ENCODE assay signal across 15 cellular contexts in genomic region chr15:91860498-91860897, GRCh38. TPM values are rescaled to one million over a fixed set of nuclear protein-coding genes. Genes with fewer than 3 reads are reported as not detected.
A peak's percentile ranks its signal among the peaks of the same experiment; 100 is the strongest.
DNase-seq lines count a peak whose midpoint lies in the region; TF ChIP-seq lines count a peak whose summit lies in the region.
"Had no signal": no experiment of that assay in that cellular context is flagged by ENCODE, and none has a peak within 500 bp of the region (broad histone marks: within the 10 kb centered on the region; RNA-seq: fewer than 3 reads in every experiment).

No MANE protein-coding gene starts in this region.

- peak overlapping the region; percentile 75 for H3K4me2 ChIP-seq in OCI-LY7 (ENCODE audit: low read length)

- H3K27ac Mint-ChIP-seq in CD4-positive, alpha-beta memory T cell, result peak overlapping the region in 5 of 7 donors; percentile 6 to 75 (median 42)
- peak overlapping the region; percentile 93 for H3K27ac Mint-ChIP-seq in glutamatergic neuron (ENCODE audit: unreplicated experiment)

- peak overlapping the region in 1 of 8 donors; percentile 6 for H3K4me3 Mint-ChIP-seq in CD4-positive, alpha-beta memory T cell
- H3K4me3 Mint-ChIP-seq in glutamatergic neuron (ENCODE audit: unreplicated experiment), result peak overlapping the region; percentile 72

- CTCF ChIA-PET in CD4-positive, alpha-beta memory T cell (lab: Charles Lee; ENCODE audit: partially characterized antibody), result interaction anchor here (11.5 kb wide), 1 partner anchor 9 kb away, joined by 112 read pairs; the partner anchor contains the start of gene SLCO3A1
- CTCF ChIA-PET in OCI-LY7 (lab: Charles Lee; ENCODE audit: unreplicated experiment), result no interaction called here

- no peaks in the 10 kb centered on the region for H3K36me3 ChIP-seq in CD4-positive, alpha-beta memory T cell (ENCODE audit: insufficient read depth, low read length)
- H3K36me3 ChIP-seq in OCI-LY7 (ENCODE audit: insufficient read depth, low read length) (peaks cover 19% of the 10 kb centered on the region; the same call in 1 of the 2 replicates), stomach (no peaks in the 10 kb centered on the region)
- H3K36me3 ChIP-seq: Peyer's patch had no signal

- peaks cover 0 to 2% (median 0%) of the 10 kb centered on the region in 8 donors for H3K9me3 Mint-ChIP-seq in CD4-positive, alpha-beta memory T cell
- H3K9me3 Mint-ChIP-seq in glutamatergic neuron (ENCODE audit: unreplicated experiment), result peaks cover 6% of the 10 kb centered on the region

- POLR2A ChIA-PET in CD4-positive, alpha-beta memory T cell (lab: Charles Lee; ENCODE audit: partially characterized antibody), result no interaction called here
- POLR2A ChIA-PET in OCI-LY7 (lab: Charles Lee), result interaction anchor here (1.0 to 1.2 kb wide), 2 partner anchors 9 to 1248 kb away, joined by 3 read pairs; no protein-coding TSS in a partner anchor

- H3K4me1 Mint-ChIP-seq in CD4-positive, alpha-beta memory T cell, result peaks cover 66 to 98% (median 86%) of the 10 kb centered on the region in 4 donors
- H3K4me1 Mint-ChIP-seq in glutamatergic neuron (ENCODE audit: low read depth, unreplicated experiment), result peaks cover 64% of the 10 kb centered on the region

- peaks cover 99% of the 10 kb centered on the region for H3K4me1 ChIP-seq in CD4-positive, alpha-beta memory T cell (ENCODE audit: insufficient read depth, low read length)
- peaks cover 99% of the 10 kb centered on the region for H3K4me1 ChIP-seq in OCI-LY7 (ENCODE audit: insufficient read depth, low read length, poor library complexity, severe bottlenecking)
- peaks cover 6 to 87% (median 31%) of the 10 kb centered on the region in 4 donors for H3K4me1 ChIP-seq in stomach

- intact Hi-C loops in CD4-positive, alpha-beta memory T cell (cut with micrococcal nuclease), result loop anchor here (5.0 kb wide), 1 partner anchor 37 kb away; no protein-coding TSS in a partner anchor
- intact Hi-C loops in OCI-LY7 (cut with micrococcal nuclease; ENCODE audit: unreplicated experiment) (no loop called here), stomach (cut with DNase I; ENCODE audit: low total_unique reads) (no loop called here)

- H3K9me3 ChIP-seq in CD4-positive, alpha-beta memory T cell (ENCODE audit: control insufficient read depth in 1 of 2, low read length in 2 of 2), result no peaks in the 10 kb centered on the region
- H3K9me3 ChIP-seq in OCI-LY7 (ENCODE audit: low read length) (no peaks in the 10 kb centered on the region), stomach (no peaks in the 10 kb centered on the region)
- H3K9me3 ChIP-seq: Peyer's patch had no signal

- H3K27me3 Mint-ChIP-seq in CD4-positive, alpha-beta memory T cell, result no peaks in the 10 kb centered on the region
- peaks cover 2% of the 10 kb centered on the region for H3K27me3 Mint-ChIP-seq in glutamatergic neuron (ENCODE audit: unreplicated experiment)

- H3K27ac ChIP-seq in CD4-positive, alpha-beta memory T cell (ENCODE audit: low read depth, low read length), result no peak overlapping the region
- H3K27ac ChIP-seq in OCI-LY7 (ENCODE audit: low read depth, low read length, poor library complexity, severe bottlenecking), result peak overlapping the region; percentile 38
- peak overlapping the region; percentile 13 for H3K27ac ChIP-seq in substantia nigra (ENCODE audit: low read depth, low read length, poor library complexity, severe bottlenecking)
- H3K27ac ChIP-seq in stomach, result no peak overlapping the region
- H3K27ac ChIP-seq: Peyer's patch had no signal

- WGBS in stomach, 5 donors, result 80 to 93% (median 89%) methylated on average over 7 of the region's 7 CpGs

- H3K27me3 ChIP-seq in CD4-positive, alpha-beta memory T cell (ENCODE audit: insufficient read depth, low read length), result no peaks in the 10 kb centered on the region
- no peaks in the 10 kb centered on the region for H3K27me3 ChIP-seq in stomach
- H3K27me3 ChIP-seq: Peyer's patch had no signal

- no peak overlapping the region for H3K4me3 ChIP-seq in CD4-positive, alpha-beta memory T cell (ENCODE audit: low read length in 2 of 2)
- peak overlapping the region; percentile 43 for H3K4me3 ChIP-seq in OCI-LY7 (ENCODE audit: low read depth, low read length, poor library complexity, severe bottlenecking)
- no peak overlapping the region for H3K4me3 ChIP-seq in stomach
- H3K4me3 ChIP-seq: GM12878, K562, Peyer's patch had no signal

- no peak for DNase-seq in CD4-positive, alpha-beta memory T cell
- DNase-seq in OCI-LY7 (ENCODE audit: low spot score), result no peak
- no peak for DNase-seq in glutamatergic neuron
- DNase-seq in substantia nigra (lab: John Stamatoyannopoulos, UW), result peak in 1 of 49 donors; percentile 20
- DNase-seq in activated naive CD4-positive, alpha-beta T cell treated with Interleukin-2 at 50 U/mL for 16 hours, result no peak
- no peak for DNase-seq in HT-29 (ENCODE audit: low spot score)
- no peak for DNase-seq in stomach
- DNase-seq: DMS79, GOT3, NCI-H1436, NCI-H2029, NCI-H510A treated with DMSO at 0.1 percent for 48 hours, Peyer's patch had no signal

- TF ChIP-seq CTCF in OCI-LY7 (conservative IDR thresholded peaks at IDR 0.05; ENCODE audit: low read length), result no peak
- no peak for TF ChIP-seq CTCF in glutamatergic neuron (IDR thresholded peaks at IDR 0.05; ENCODE audit: partially characterized antibody, unreplicated experiment)
- no peak for TF ChIP-seq CTCF in stomach (IDR thresholded peaks at IDR 0.05)

- no peak for TF ChIP-seq EP300 in stomach (IDR thresholded peaks at IDR 0.05)

- no peak for TF ChIP-seq POLR2A in stomach (IDR thresholded peaks at IDR 0.05)

- no peaks in the 10 kb centered on the region for H3K9me2 ChIP-seq in OCI-LY7 (ENCODE audit: insufficient read depth, low read length)

- no peak overlapping the region for H2AFZ ChIP-seq in OCI-LY7 (ENCODE audit: low read length)

- H3K36me3 Mint-ChIP-seq in CD4-positive, alpha-beta memory T cell, result peaks cover 4 to 6% of the 10 kb centered on the region in 2 donors
- no peaks in the 10 kb centered on the region for H3K36me3 Mint-ChIP-seq in glutamatergic neuron (ENCODE audit: unreplicated experiment)

- H3K79me2 ChIP-seq in OCI-LY7 (ENCODE audit: insufficient read depth, low read depth, low read length), result peaks cover 92% of the 10 kb centered on the region

- no TSS peak for BruUV-seq in OCI-LY7 (replicated peaks; lab: Mats Ljungman, UMichigan)

- H4K20me1 ChIP-seq in OCI-LY7 (ENCODE audit: insufficient read depth, low read length), result peaks cover 52% of the 10 kb centered on the region

RNA-seq across cellular contexts. Expression of gene SLCO3A1, which starts 7.0 kb away (rescaled TPM):
- 10 to 100 TPM; 30.9 to 31.5 TPM for total RNA-seq in CD4-positive, alpha-beta memory T cell
- 10 to 100 TPM; 32.4 to 61.3 TPM for polyA plus RNA-seq in CD4-positive, alpha-beta memory T cell
- total RNA-seq in OCI-LY7 (2014; rRNA removed; shearing (Covaris generic)), result 7.6 and 8.5 TPM in 2 replicates
- 40.0 and 47.3 TPM in 2 replicates for total RNA-seq in OCI-LY7 (2022)
- total RNA-seq in glutamatergic neuron (ENCODE audit: unreplicated experiment), result 27.9 TPM
- total RNA-seq in HT-29 (2014; rRNA removed; shearing (Covaris generic)), result 0.47 and 2.2 TPM in 2 replicates
- total RNA-seq in stomach, result 10 to 100 TPM in 3 of 5 donors, 1 to 10 TPM in 2; 4.6 to 38.8 (median 12.6) TPM
- 10 to 100 TPM in 1 of 3 donors, 1 to 10 TPM in 2; 2.4 to 10.7 (median 3.8) TPM for polyA plus RNA-seq in stomach

Comparison
In these comparisons a context has a peak if more than half of its experiments do, and no peak if none do; other contexts are left out.
1. H3K27ac ChIP-seq: peak in OCI-LY7 (single experiment) and substantia nigra (single experiment); none in CD4-positive, alpha-beta memory T cell (single experiment) and stomach (0 of 5).